ENCODE assay signal across 1 cellular context in genomic region chr1:183881387-183882084, GRCh38.
A peak's percentile ranks its signal among the peaks of the same experiment; 100 is the strongest.
TF ChIP-seq lines count a peak whose summit lies in the region.

No MANE protein-coding gene starts in this region.

TF ChIP-seq in HepG2, 621 proteins besides CTCF, POLR2A, EP300 and RAD21 (continued from another document and continues in another):
- TF ChIP-seq HOMEZ (CRISPR knock-in tag; IDR thresholded peaks at IDR 0.05; ENCODE audit: low read depth), result 0 out of 2 replicates have a peak, but pooled peaks have one; percentile 44
- TF ChIP-seq UBTF (CRISPR knock-in tag; IDR thresholded peaks at IDR 0.05), result no peak
- no peak for TF ChIP-seq CREM (IDR thresholded peaks at IDR 0.05)
- TF ChIP-seq CREM (CRISPR knock-in tag; IDR thresholded peaks at IDR 0.05), result no peak
- TF ChIP-seq ZNF557 (CRISPR knock-in tag; IDR thresholded peaks at IDR 0.05), result no peak
- no peak for TF ChIP-seq YEATS2 (CRISPR knock-in tag; IDR thresholded peaks at IDR 0.05; ENCODE audit: borderline replicate concordance)
- TF ChIP-seq ESRRA (CRISPR knock-in tag; IDR thresholded peaks at IDR 0.05; ENCODE audit: low read depth), result no peak
- TF ChIP-seq SAP130 (CRISPR knock-in tag; IDR thresholded peaks at IDR 0.05; ENCODE audit: low read depth), result 0 out of 2 replicates have a peak, but pooled peaks have one; percentile 22
- TF ChIP-seq ZNF687 (CRISPR knock-in tag; IDR thresholded peaks at IDR 0.05), result peak; percentile 48
- TF ChIP-seq, protein P1, sequence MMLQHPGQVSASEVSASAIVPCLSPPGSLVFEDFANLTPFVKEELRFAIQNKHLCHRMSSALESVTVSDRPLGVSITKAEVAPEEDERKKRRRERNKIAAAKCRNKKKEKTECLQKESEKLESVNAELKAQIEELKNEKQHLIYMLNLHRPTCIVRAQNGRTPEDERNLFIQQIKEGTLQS (CRISPR knock-in tag; IDR thresholded peaks at IDR 0.05), result peak; percentile 95
- peak; percentile 25; the same call in 1 of the 2 replicates for TF ChIP-seq SALL1 (CRISPR knock-in tag; IDR thresholded peaks at IDR 0.05)
- TF ChIP-seq NCOA5 (CRISPR knock-in tag; IDR thresholded peaks at IDR 0.05), result no peak
- TF ChIP-seq ZSCAN31 (CRISPR knock-in tag; IDR thresholded peaks at IDR 0.05; ENCODE audit: low read depth), result no peak
- no peak for TF ChIP-seq MIER2 (CRISPR knock-in tag; IDR thresholded peaks at IDR 0.05)
- peak; percentile 75 for TF ChIP-seq CEBPB (IDR thresholded peaks at IDR 0.05; ENCODE audit: borderline replicate concordance, low read depth, low read length)
- peak; percentile 44; the same call in 1 of the 2 replicates for TF ChIP-seq ZMYM4 (CRISPR knock-in tag; IDR thresholded peaks at IDR 0.05)
- TF ChIP-seq FOSL2 (CRISPR knock-in tag; IDR thresholded peaks at IDR 0.05), result peak; percentile 92
- TF ChIP-seq, protein P2, sequence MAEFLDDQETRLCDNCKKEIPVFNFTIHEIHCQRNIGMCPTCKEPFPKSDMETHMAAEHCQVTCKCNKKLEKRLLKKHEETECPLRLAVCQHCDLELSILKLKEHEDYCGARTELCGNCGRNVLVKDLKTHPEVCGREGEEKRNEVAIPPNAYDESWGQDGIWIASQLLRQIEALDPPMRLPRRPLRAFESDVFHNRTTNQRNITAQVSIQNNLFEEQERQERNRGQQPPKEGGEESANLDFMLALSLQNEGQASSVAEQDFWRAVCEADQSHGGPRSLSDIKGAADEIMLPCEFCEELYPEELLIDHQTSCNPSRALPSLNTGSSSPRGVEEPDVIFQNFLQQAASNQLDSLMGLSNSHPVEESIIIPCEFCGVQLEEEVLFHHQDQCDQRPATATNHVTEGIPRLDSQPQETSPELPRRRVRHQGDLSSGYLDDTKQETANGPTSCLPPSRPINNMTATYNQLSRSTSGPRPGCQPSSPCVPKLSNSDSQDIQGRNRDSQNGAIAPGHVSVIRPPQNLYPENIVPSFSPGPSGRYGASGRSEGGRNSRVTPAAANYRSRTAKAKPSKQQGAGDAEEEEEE (CRISPR knock-in tag; IDR thresholded peaks at IDR 0.05; ENCODE audit: borderline replicate concordance), result no peak
- 0 out of 2 replicates have a peak, but pooled peaks have one; percentile 53 for TF ChIP-seq TFAP4 (IDR thresholded peaks at IDR 0.05; ENCODE audit: borderline replicate concordance, low read depth)
- TF ChIP-seq ZKSCAN5 (CRISPR knock-in tag; IDR thresholded peaks at IDR 0.05), result no peak
- no peak for TF ChIP-seq ZNF382 (CRISPR knock-in tag; IDR thresholded peaks at IDR 0.05; ENCODE audit: borderline replicate concordance)
- no peak; the same call in 1 of the 2 replicates for TF ChIP-seq ATF7 (IDR thresholded peaks at IDR 0.05)
- TF ChIP-seq ATF7 (CRISPR knock-in tag; IDR thresholded peaks at IDR 0.05), result peak; percentile 79
- TF ChIP-seq ZNF335 (CRISPR knock-in tag; IDR thresholded peaks at IDR 0.05), result no peak
- TF ChIP-seq PAXIP1 (CRISPR knock-in tag; conservative IDR thresholded peaks at IDR 0.05), result peak; percentile 21; the same call in 1 of the 2 replicates
- TF ChIP-seq KDM2A (CRISPR knock-in tag; IDR thresholded peaks at IDR 0.05; ENCODE audit: borderline replicate concordance, low read depth), result 0 out of 2 replicates have a peak, but pooled peaks have one; percentile 33
- peak; percentile 46; the same call in 1 of the 2 replicates for TF ChIP-seq ARID5B (CRISPR knock-in tag; IDR thresholded peaks at IDR 0.05)
- TF ChIP-seq ATF2 (CRISPR knock-in tag; IDR thresholded peaks at IDR 0.05), result peak; percentile 95
- TF ChIP-seq FOXK1 (CRISPR knock-in tag; IDR thresholded peaks at IDR 0.05; ENCODE audit: borderline replicate concordance, low read depth), result no peak
- TF ChIP-seq, protein P3, sequence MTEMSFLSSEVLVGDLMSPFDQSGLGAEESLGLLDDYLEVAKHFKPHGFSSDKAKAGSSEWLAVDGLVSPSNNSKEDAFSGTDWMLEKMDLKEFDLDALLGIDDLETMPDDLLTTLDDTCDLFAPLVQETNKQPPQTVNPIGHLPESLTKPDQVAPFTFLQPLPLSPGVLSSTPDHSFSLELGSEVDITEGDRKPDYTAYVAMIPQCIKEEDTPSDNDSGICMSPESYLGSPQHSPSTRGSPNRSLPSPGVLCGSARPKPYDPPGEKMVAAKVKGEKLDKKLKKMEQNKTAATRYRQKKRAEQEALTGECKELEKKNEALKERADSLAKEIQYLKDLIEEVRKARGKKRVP (CRISPR knock-in tag; IDR thresholded peaks at IDR 0.05), result peak in 1 of 2 experiments; percentile 79; a peak in 2 of 4 replicates
- TF ChIP-seq XRCC5 (optimal IDR thresholded peaks at IDR 0.05; ENCODE audit: low read length), result peak; percentile 28
- peak; percentile 91 for TF ChIP-seq JUND (CRISPR knock-in tag; IDR thresholded peaks at IDR 0.05)
- TF ChIP-seq RARG (CRISPR knock-in tag; IDR thresholded peaks at IDR 0.05; ENCODE audit: low read depth), result no peak
- peak; percentile 88 for TF ChIP-seq JUN (CRISPR knock-in tag; IDR thresholded peaks at IDR 0.05)
- no peak for TF ChIP-seq ZNF749 (CRISPR knock-in tag; IDR thresholded peaks at IDR 0.05; ENCODE audit: borderline replicate concordance)
- TF ChIP-seq TEAD3 (CRISPR knock-in tag; optimal IDR thresholded peaks at IDR 0.05; ENCODE audit: borderline replicate concordance), result peak; percentile 97
- no peak for TF ChIP-seq MLX (CRISPR knock-in tag; IDR thresholded peaks at IDR 0.05)
